ENCODE assay signal across 8 cellular contexts in genomic region chr6:34115396-34116314, GRCh38. TPM values are rescaled to one million over a fixed set of nuclear protein-coding genes. Genes with fewer than 3 reads are reported as not detected.
DNase-seq lines count a peak whose midpoint lies in the region; ATAC-seq, FAIRE-seq and TF ChIP-seq lines count a peak whose summit lies in the region.

No MANE protein-coding gene starts in this region.

- TF ChIP-seq EP300 in Ishikawa (IDR thresholded peaks at IDR 0.05; ENCODE audit: borderline replicate concordance) (no peak), GM12878 (IDR thresholded peaks at IDR 0.05; ENCODE audit: borderline replicate concordance in 1 of 2, control insufficient read depth in 1 of 2, low read depth in 2 of 2, low read length in 2 of 2) (no peak)

- intact Hi-C loops in GM12878 (cut with micrococcal nuclease; ENCODE audit: unreplicated experiment): no loop called here

- H3K9ac ChIP-seq in GM12878 (ENCODE audit: control insufficient read depth, insufficient read depth, low read length): no peak overlapping the region

- H3K36me3 Mint-ChIP-seq in naive B cell: no peaks in the 10 kb centered on the region

- SMC1A ChIA-PET in GM12878 (lab: Charles Lee; ENCODE audit: uncharacterized antibody, unreplicated experiment): interaction anchor here (0.5 kb wide), 1 partner anchor 34 kb away, joined by 3 read pairs; no protein-coding TSS in a partner anchor

- peaks cover 0 to 5% (median 0%) of the 10 kb centered on the region in 3 donors for H3K4me1 Mint-ChIP-seq in naive B cell

- no peak overlapping the region for H3K27ac Mint-ChIP-seq in naive B cell

- TF ChIP-seq RAD21 in Ishikawa (IDR thresholded peaks at IDR 0.05; ENCODE audit: low read depth): no peak
- no peak for TF ChIP-seq RAD21 in GM12878 (IDR thresholded peaks at IDR 0.05; ENCODE audit: insufficient read depth, low read depth, low read length)

- POLR2A ChIA-PET in GM12878 (lab: Charles Lee): no interaction called here

- no peaks in the 10 kb centered on the region for H3K4me1 ChIP-seq in GM12878 (ENCODE audit: control insufficient read depth, insufficient read depth, low read length)

- no peaks in the 10 kb centered on the region for H3K9me3 ChIP-seq in GM12878 (replicated peaks; ENCODE audit: control insufficient read depth, insufficient read depth, low read length)

- H3K27me3 Mint-ChIP-seq in naive B cell: peaks cover 23 to 62% (median 46%) of the 10 kb centered on the region in 3 donors

- 36% methylated on average over 23 of the region's 23 CpGs for WGBS in GM12878 (ENCODE audit: insufficient coverage, insufficient replicate concordance, low lambda C conversion rate, missing lambda C conversion rate)

- H3K79me2 ChIP-seq in GM12878 (ENCODE audit: control insufficient read depth, insufficient read depth, low read length): no peaks in the 10 kb centered on the region

- no TSS peak for BruUV-seq in GM12878 (replicated peaks; lab: Mats Ljungman, UMichigan)

- TF ChIP-seq POLR2A in GM12878 (IDR thresholded peaks at IDR 0.05; ENCODE audit: low read depth, low read length): no peak

- CTCF ChIA-PET in GM12878 (lab: Yijun Ruan, JAX): no interaction called here

- peak; percentile 58 for DNase-seq in GM03348 (ENCODE audit: low spot score)
- DNase-seq in GM12878 (ENCODE audit: low read depth, low spot score): no peak
- peak; percentile 5 for DNase-seq in naive B cell
- DNase-seq in DMS114 treated with DMSO at 0.1 percent for 48 hours (lab: John Stamatoyannopoulos, UW; ENCODE audit: unreplicated experiment): no peak
- DNase-seq in frontal cortex (ENCODE audit: low spot score in 2 of 2): no peak
- DNase-seq in CD1c-positive myeloid dendritic cell (ENCODE audit: extremely low spot score): no peak

- RAD21 ChIA-PET in GM12878 (lab: Charles Lee; ENCODE audit: unreplicated experiment): no interaction called here

- H3K9me3 Mint-ChIP-seq in naive B cell: no peaks in the 10 kb centered on the region

- H2AFZ ChIP-seq in GM12878 (ENCODE audit: control insufficient read depth, low read depth, low read length): no peak overlapping the region

- no peaks in the 10 kb centered on the region for H3K36me3 ChIP-seq in GM12878 (ENCODE audit: control insufficient read depth in 2 of 2, insufficient read depth in 2 of 2, low read length in 1 of 2)

- H3K4me3 Mint-ChIP-seq in naive B cell: peak overlapping the region in 1 of 8 donors; percentile 42

- FAIRE-seq in GM12878 (lab: Jason Lieb, UNC) (no peak), frontal cortex (lab: Jason Lieb, UNC) (no peak)

- no peak overlapping the region for H3K4me3 ChIP-seq in GM12878

- no peaks in the 10 kb centered on the region; a peak in 2 of 4 replicates for H3K27me3 ChIP-seq in GM12878 (replicated peaks in 1 of 2; ENCODE audit: control insufficient read depth in 2 of 2, insufficient read depth in 2 of 2, low read length in 1 of 2)

- in situ Hi-C loops in GM12878 (cut with MboI): no loop called here

- H3K4me2 ChIP-seq in GM12878 (ENCODE audit: control insufficient read depth, insufficient read depth): no peak overlapping the region

- no peaks in the 10 kb centered on the region for H4K20me1 ChIP-seq in GM12878 (ENCODE audit: control insufficient read depth, insufficient read depth)

- H3K27ac ChIP-seq in GM12878 (ENCODE audit: control insufficient read depth, insufficient read depth): no peak overlapping the region

- no peak for TF ChIP-seq CTCF in GM12878 (IDR thresholded peaks at IDR 0.05 in 2 of 3, conservative IDR thresholded peaks at IDR 0.05 in 1 of 3; ENCODE audit: control insufficient read depth in 2 of 3, extremely low read depth in 1 of 3, insufficient read depth in 1 of 3, low read depth in 3 of 3, low read length in 3 of 3)

- ATAC-seq in GM12878 (no peak), naive B cell (ENCODE audit: low read depth in 2 of 2) (no peak), GM21786 (IDR thresholded peaks at IDR 0.05; ENCODE audit: unreplicated experiment) (no peak)

TF ChIP-seq in Ishikawa, 13 proteins besides CTCF, POLR2A, EP300 and RAD21:
- peak; percentile 99 for TF ChIP-seq REST (IDR thresholded peaks at IDR 0.05; ENCODE audit: low read depth)
- TF ChIP-seq FOXM1 (IDR thresholded peaks at IDR 0.05; ENCODE audit: borderline replicate concordance, low read depth): no peak
- TF ChIP-seq ZBTB7A (IDR thresholded peaks at IDR 0.05; ENCODE audit: low read depth): peak; percentile 72; the same call in 1 of the 2 replicates

TF ChIP-seq in GM12878, 131 proteins besides CTCF, POLR2A, EP300 and RAD21:
- TF ChIP-seq RAD51 (IDR thresholded peaks at IDR 0.05): no peak
- peak; percentile 91 for TF ChIP-seq REST (IDR thresholded peaks at IDR 0.05; ENCODE audit: low read depth, low read length)

RNA-seq across cellular contexts. Expression of gene GRM4, which starts 30.2 kb away (rescaled TPM):
- total RNA-seq in GM12878 (2013; cell fraction: nucleolus; rRNA removed): 0.10 TPM in 1 of 2 replicates, not detected in the other
- total RNA-seq in GM12878 (2014; rRNA removed) (under 0.01 and 0.11 TPM in 2 replicates), GM12878 (2014; rRNA removed; fragmentation: Illumina TruSeq; extraction: Trizol) (0.22 TPM in 1 of 2 replicates, not detected in the other), GM12878 (2021) (0.16 and 0.31 TPM in 2 replicates), frontal cortex (3.7 TPM)
- 0.16 TPM for polyA plus RNA-seq in GM12878 (2011; ENCODE audit: low read depth)
- polyA plus RNA-seq in GM12878 (2011; rRNA removed) (0.03 TPM in 1 of 2 replicates, not detected in the other), GM12878 (2014; fragmentation: Illumina TruSeq; extraction: Trizol) (0.01 TPM in 1 of 2 replicates, not detected in the other), GM12878 (2014; fragmentation: Nextera tagmentation; extraction: Ambion mirVana) (not detected), GM12878 (2014; rRNA removed) (0.01 and 0.05 TPM in 2 replicates), GM12878 (2016; fragmentation: Nextera tagmentation; extraction: Ambion mirVana) (under 1 TPM; 0.04 TPM), naive B cell (ENCODE audit: low read depth in 6 of 6) (not detected)
- 0.01 and 0.05 TPM in 2 replicates for polyA plus RNA-seq in GM12878 (2011; cell fraction: cytosol; rRNA removed)
- polyA plus RNA-seq in GM12878 (2011; cell fraction: nucleus; rRNA removed): 0.20 and 0.39 TPM in 2 replicates
- polyA plus RNA-seq in GM12878 (2012): 0.16 and 0.21 TPM in 2 replicates
- polyA minus RNA-seq in GM12878 (2011; rRNA and poly(A)+ RNA removed): 0.22 TPM in 1 of 2 replicates, not detected in the other
- not detected in 2 replicates for polyA minus RNA-seq in GM12878 (2011; cell fraction: cytosol; rRNA and poly(A)+ RNA removed)
- under 0.01 and 0.19 TPM in 2 replicates for polyA minus RNA-seq in GM12878 (2011; cell fraction: nucleus; rRNA and poly(A)+ RNA removed)

Comparison
In these comparisons a context has a peak if more than half of its experiments do, and no peak if none do; other contexts are left out.
1. DNase-seq: peak in GM03348 (single experiment) and naive B cell (single experiment); none in GM12878 (single experiment), DMS114 treated with DMSO at 0.1 percent for 48 hours (single experiment), frontal cortex (0 of 2) and CD1c-positive myeloid dendritic cell (single experiment).